Comparison of ENCODE assay signal across 20 cellular contexts in genomic region chr6:16476861-16477260, GRCh38.
DNase-seq lines count a peak whose midpoint lies in the region; ATAC-seq, FAIRE-seq and TF ChIP-seq lines count a peak whose summit lies in the region.
"Had no signal": no experiment of that assay in that cellular context is flagged by ENCODE, and none has a peak within 500 bp of the region (broad histone marks: within the 10 kb centered on the region; RNA-seq: fewer than 3 reads in every experiment).

No MANE protein-coding gene starts in this region.

- TF ChIP-seq CTCF in lower leg skin (IDR thresholded peaks at IDR 0.05) = no peak

- TF ChIP-seq POLR2A in GM12891 (IDR thresholded peaks at IDR 0.05; ENCODE audit: low read depth, low read length) (no peak), lower leg skin (IDR thresholded peaks at IDR 0.05) (no peak)

- ATAC-seq in HG03354 (IDR thresholded peaks at IDR 0.05; ENCODE audit: poor library complexity, severe bottlenecking, unreplicated experiment) = peak; percentile 35
- ATAC-seq: activated T-cell treated with anti-CD3 and anti-CD28 coated beads, Interleukin-2, amount 50 U/mL, for 4 hours; PC-3; stimulated activated naive CD8-positive, alpha-beta T cell treated with anti-CD3 and anti-CD28 coated beads, Interleukin-15, Interleukin-2, amounts not matched to agents 100 U/mL and 50 U/mL, for 24 hours had no signal

- H3K4me1 Mint-ChIP-seq in activated CD4-positive, alpha-beta T cell treated with anti-CD3 and anti-CD28 coated beads, Interleukin-2, amount 10 ng/mL, durations not matched to agents 24 days and 14 days = peaks cover 70% of the 10 kb centered on the region
- H3K4me1 Mint-ChIP-seq: CD14-positive monocyte, H9, neural crest cell had no signal

- in situ Hi-C loops in G401 (cut with HindIII; ENCODE audit: low sequenced_read_pairs) = no loop called here

- no peak overlapping the region for H3K4me3 Mint-ChIP-seq in activated CD4-positive, alpha-beta T cell treated with anti-CD3 and anti-CD28 coated beads, Interleukin-2, amount 10 ng/mL, durations not matched to agents 24 days and 14 days
- H3K4me3 Mint-ChIP-seq: activated T-cell treated with anti-CD3 and anti-CD28 coated beads, Interleukin-2, amount 50 U/mL, for 4 hours; CD14-positive monocyte; H9; neural crest cell had no signal

- intact Hi-C loops in activated CD4-positive, alpha-beta T cell treated with anti-CD3 and anti-CD28 coated beads, Interleukin-2, amount 10 ng/mL, durations not matched to agents 24 days and 14 days (cut with micrococcal nuclease) = no loop called here
- intact Hi-C loops in lower leg skin (cut with DNase I; ENCODE audit: low total_unique reads) = no loop called here

- peaks cover 56% of the 10 kb centered on the region for H3K36me3 Mint-ChIP-seq in activated CD4-positive, alpha-beta T cell treated with anti-CD3 and anti-CD28 coated beads, Interleukin-2, amount 10 ng/mL, durations not matched to agents 24 days and 14 days (ENCODE audit: low read depth)

- peaks cover 16% of the 10 kb centered on the region for H3K9me3 Mint-ChIP-seq in activated CD4-positive, alpha-beta T cell treated with anti-CD3 and anti-CD28 coated beads, Interleukin-2, amount 10 ng/mL, durations not matched to agents 24 days and 14 days
- H3K9me3 Mint-ChIP-seq: activated T-cell treated with anti-CD3 and anti-CD28 coated beads, Interleukin-2, amount 50 U/mL, for 4 hours; H9 had no signal

- no peak for DNase-seq in activated CD4-positive, alpha-beta T cell treated with anti-CD3 and anti-CD28 coated beads, Interleukin-2, amount 10 ng/mL, durations not matched to agents 24 days and 14 days
- no peak for DNase-seq in activated CD4-positive, alpha-beta T cell treated with anti-CD3 and anti-CD28 coated beads for 48 hours
- no peak for DNase-seq in GM12891 (ENCODE audit: insufficient read length, low spot score)
- DNase-seq in germinal center (ENCODE audit: low spot score) = peak; percentile 50
- no peak for DNase-seq in NCI-H187 (lab: John Stamatoyannopoulos, UW)
- DNase-seq in lower leg skin (ENCODE audit: low spot score in 2 of 2) = no peak
- no peak for DNase-seq in G401 (ENCODE audit: low spot score)
- DNase-seq: activated T-cell treated with anti-CD3 and anti-CD28 coated beads, Interleukin-2, amount 50 U/mL, for 4 hours; effector CD4-positive, alpha-beta T cell; H9; heart left ventricle; NCI-H1105 treated with DMSO at 0.1 percent for 48 hours; NCI-H2171; NCI-H774; PC-3; stimulated activated naive CD8-positive, alpha-beta T cell treated with anti-CD3 and anti-CD28 coated beads, Interleukin-15, Interleukin-2, amounts not matched to agents 100 U/mL and 50 U/mL, for 24 hours; T-helper 9 cell had no signal

- peak; percentile 79 for FAIRE-seq in GM12891 (lab: Jason Lieb, UNC)

- H3K4me3 ChIP-seq in lower leg skin (ENCODE audit: low read depth, poor library complexity, severe bottlenecking) = no peak overlapping the region
- H3K4me3 ChIP-seq: heart left ventricle had no signal

- H3K27me3 Mint-ChIP-seq in activated CD4-positive, alpha-beta T cell treated with anti-CD3 and anti-CD28 coated beads, Interleukin-2, amount 10 ng/mL, durations not matched to agents 24 days and 14 days = no peaks in the 10 kb centered on the region

- WGBS in lower leg skin, 2 donors = 88 to 91% methylated on average over 7 of the region's 7 CpGs

- peak overlapping the region; percentile 64 for H3K27ac Mint-ChIP-seq in activated CD4-positive, alpha-beta T cell treated with anti-CD3 and anti-CD28 coated beads, Interleukin-2, amount 10 ng/mL, durations not matched to agents 24 days and 14 days
- H3K27ac Mint-ChIP-seq: H9 had no signal

TF ChIP-seq in GM12891, 5 proteins besides CTCF, POLR2A, EP300 and RAD21:
- TF ChIP-seq PAX5 (IDR thresholded peaks at IDR 0.05; ENCODE audit: insufficient read depth, low read length, severe bottlenecking) (no peak), SPI1 (IDR thresholded peaks at IDR 0.05; ENCODE audit: low read depth, low read length) (peak; percentile 46)
TF ChIP-seq in GM12891: peak in this region for 1.
